1 cellular context compared by ENCODE assay signal in genomic region chr9:72939581-72939980, GRCh38. TPM values are rescaled to one million over a fixed set of nuclear protein-coding genes. Genes with fewer than 3 reads are reported as not detected.
"Had no signal": no experiment of that assay in that cellular context is flagged by ENCODE, and none has a peak within 500 bp of the region (broad histone marks: within the 10 kb centered on the region; RNA-seq: fewer than 3 reads in every experiment).

No MANE protein-coding gene starts in this region.

RNA-seq across cellular contexts. Expression of gene ALDH1A1, which starts 13.3 kb away (rescaled TPM):
- polyA plus RNA-seq: neural cell had no signal
